20 cellular contexts compared by ENCODE assay signal in the genomic region with DNA sequence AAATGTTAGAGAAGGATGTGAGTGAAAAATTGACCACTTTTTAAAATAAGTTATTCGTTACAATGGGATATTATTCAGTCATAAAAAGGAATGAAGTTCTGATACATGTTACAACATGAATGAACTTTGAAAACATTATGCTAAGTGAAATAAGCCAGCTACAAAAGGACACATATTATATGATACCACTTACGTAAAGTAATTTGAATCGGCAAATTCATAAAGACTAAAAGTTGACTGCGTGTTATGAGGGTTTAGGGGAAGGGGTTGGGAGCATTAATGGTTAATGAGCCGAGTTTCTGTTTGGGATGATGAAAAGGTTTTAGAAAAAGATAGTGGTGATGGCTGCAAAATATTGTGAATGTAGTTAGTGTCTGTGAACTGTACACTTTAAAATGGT.
DNase-seq lines count a peak whose midpoint lies in the region; ATAC-seq, FAIRE-seq and TF ChIP-seq lines count a peak whose summit lies in the region.
"Had no signal": no experiment of that assay in that cellular context is flagged by ENCODE, and none has a peak within 500 bp of the region (broad histone marks: within the 10 kb centered on the region; RNA-seq: fewer than 3 reads in every experiment).

No MANE protein-coding gene starts in this region.

- H3K9me3 ChIP-seq in GM12878 (replicated peaks; ENCODE audit: control insufficient read depth, insufficient read depth, low read length): peaks cover 2% of the 10 kb centered on the region; the same call in 2 of the 3 replicates
- H3K9me3 ChIP-seq: A549, Caco-2 had no signal

- intact Hi-C loops in GM12878 (cut with micrococcal nuclease; ENCODE audit: unreplicated experiment) (no loop called here), Right ventricle myocardium inferior (cut with DNase I) (no loop called here)

- H3K4me1 ChIP-seq in GM23338 (ENCODE audit: insufficient read depth) (peaks cover 18% of the 10 kb centered on the region), GM12878 (ENCODE audit: control insufficient read depth, insufficient read depth, low read length) (peaks cover 8% of the 10 kb centered on the region)

- TF ChIP-seq EP300 in GM12878 (IDR thresholded peaks at IDR 0.05; ENCODE audit: borderline replicate concordance in 1 of 2, control insufficient read depth in 1 of 2, low read depth in 2 of 2, low read length in 2 of 2): no peak

- H3K9me2 ChIP-seq in GM23338 (ENCODE audit: insufficient read depth): no peaks in the 10 kb centered on the region

- H3K79me2 ChIP-seq in GM23338 (replicated peaks; ENCODE audit: insufficient read depth) (peaks cover 100% of the 10 kb centered on the region), GM12878 (ENCODE audit: control insufficient read depth, insufficient read depth, low read length) (peaks cover 12% of the 10 kb centered on the region)

- no peak for TF ChIP-seq POLR2A in GM12878 (IDR thresholded peaks at IDR 0.05; ENCODE audit: low read depth, low read length)

- in situ Hi-C loops in GM12878 (cut with MboI): no loop called here

- WGBS in GM12878 (ENCODE audit: insufficient coverage, insufficient replicate concordance, low lambda C conversion rate, missing lambda C conversion rate): 96% methylated on average over 5 of the region's 5 CpGs

- no peaks in the 10 kb centered on the region; the same call in 2 of the 3 replicates for H3K36me3 Mint-ChIP-seq in GM23338 (ENCODE audit: low read depth)
- peaks cover 11% of the 10 kb centered on the region for H3K36me3 Mint-ChIP-seq in nephron progenitor cell (ENCODE audit: low read depth)
- H3K36me3 Mint-ChIP-seq: CD8-positive, alpha-beta T cell had no signal

- BruUV-seq in GM12878 (replicated peaks; lab: Mats Ljungman, UMichigan): no TSS peak

- no peak for TF ChIP-seq RAD21 in GM12878 (IDR thresholded peaks at IDR 0.05; ENCODE audit: insufficient read depth, low read depth, low read length)

- H3F3A ChIP-seq in GM23338 (replicated peaks; ENCODE audit: low read depth): no peaks in the 10 kb centered on the region

- no peak for ATAC-seq in GM23338
- no peak for ATAC-seq in GM12878
- no peak for ATAC-seq in GM21529 (IDR thresholded peaks at IDR 0.05; ENCODE audit: unreplicated experiment)
- ATAC-seq in Right ventricle myocardium inferior: no peak
- ATAC-seq: A549; CD8-positive, alpha-beta T cell had no signal

- FAIRE-seq in GM12878 (lab: Jason Lieb, UNC): no peak
- FAIRE-seq: A549, G401.6, GM12892, GM18507 had no signal

- H2AFZ ChIP-seq in GM23338: no peak overlapping the region
- no peak overlapping the region for H2AFZ ChIP-seq in GM12878 (ENCODE audit: control insufficient read depth, low read depth, low read length)

- H3K27me3 ChIP-seq in GM23338 (ENCODE audit: insufficient read depth): no peaks in the 10 kb centered on the region
- H3K27me3 ChIP-seq in GM12878 (replicated peaks in 1 of 2; ENCODE audit: control insufficient read depth in 2 of 2, insufficient read depth in 2 of 2, low read length in 1 of 2): no peaks in the 10 kb centered on the region
- H3K27me3 ChIP-seq: BLaER1 treated with 17β-estradiol and CSF1 and Interleukin-3, amounts not matched to agents 10 nM and 100 nM had no signal

- no peak overlapping the region for H3K4me2 ChIP-seq in GM23338
- H3K4me2 ChIP-seq in GM12878 (ENCODE audit: control insufficient read depth, insufficient read depth): no peak overlapping the region
- H3K4me2 ChIP-seq: A549; BLaER1 treated with 17β-estradiol and CSF1 and Interleukin-3, amounts not matched to agents 10 nM and 100 nM had no signal

- H3K9ac ChIP-seq in GM12878 (ENCODE audit: control insufficient read depth, insufficient read depth, low read length): no peak overlapping the region
- H3K9ac ChIP-seq: BLaER1 treated with 17β-estradiol and CSF1 and Interleukin-3, amounts not matched to agents 10 nM and 100 nM had no signal

- SMC1A ChIA-PET in GM12878 (lab: Charles Lee; ENCODE audit: uncharacterized antibody, unreplicated experiment): interaction anchor here (1.2 kb wide), 2 partner anchors 9 to 11 kb away, joined by 3 to 4 read pairs; no protein-coding TSS in a partner anchor

- H3K4me3 Mint-ChIP-seq in GM23338: no peak overlapping the region
- no peak overlapping the region for H3K4me3 Mint-ChIP-seq in nephron progenitor cell
- H3K4me3 Mint-ChIP-seq: B cell; CD4-positive, alpha-beta T cell; CD8-positive, alpha-beta T cell had no signal

- H4K20me1 ChIP-seq in GM23338 (replicated peaks; ENCODE audit: insufficient read depth) (peaks cover 47% of the 10 kb centered on the region), GM12878 (ENCODE audit: control insufficient read depth, insufficient read depth) (no peaks in the 10 kb centered on the region)

- H3K36me3 ChIP-seq in GM23338 (ENCODE audit: insufficient read depth) (no peaks in the 10 kb centered on the region), GM12878 (ENCODE audit: control insufficient read depth in 2 of 2, insufficient read depth in 2 of 2, low read length in 1 of 2) (no peaks in the 10 kb centered on the region; a peak in 2 of 4 replicates)

- CTCF ChIA-PET in GM12878 (lab: Yijun Ruan, JAX): interaction anchor here (1.1 kb wide), 1 partner anchor 11 kb away, joined by 3 read pairs; no protein-coding TSS in a partner anchor

- H3K27me3 Mint-ChIP-seq in GM23338 (ENCODE audit: insufficient read depth, low read depth, poor library complexity): no peaks in the 10 kb centered on the region
- no peaks in the 10 kb centered on the region for H3K27me3 Mint-ChIP-seq in nephron progenitor cell (ENCODE audit: low read depth, poor library complexity)
- H3K27me3 Mint-ChIP-seq: B cell; CD4-positive, alpha-beta T cell had no signal

- H3K27ac Mint-ChIP-seq in GM23338: peak overlapping the region; percentile 56; the same call in 1 of the 2 replicates
- H3K27ac Mint-ChIP-seq in nephron progenitor cell: peak overlapping the region; percentile 54
- H3K27ac Mint-ChIP-seq: B cell; CD4-positive, alpha-beta T cell; CD8-positive, alpha-beta T cell had no signal

- H3K27ac ChIP-seq in GM23338 (ENCODE audit: low read depth): no peak overlapping the region
- no peak overlapping the region for H3K27ac ChIP-seq in GM12878 (ENCODE audit: control insufficient read depth, insufficient read depth)
- H3K27ac ChIP-seq: 22Rv1; A549; BLaER1 treated with 17β-estradiol and CSF1 and Interleukin-3, amounts not matched to agents 10 nM and 100 nM; C4-2B had no signal

- H3K4me1 Mint-ChIP-seq in GM23338: peaks cover 27% of the 10 kb centered on the region
- no peaks in the 10 kb centered on the region for H3K4me1 Mint-ChIP-seq in nephron progenitor cell

- RAD21 ChIA-PET in GM12878 (lab: Charles Lee; ENCODE audit: unreplicated experiment): no interaction called here

- TF ChIP-seq CTCF in GM23338 (conservative IDR thresholded peaks at IDR 0.05; ENCODE audit: low read depth in 2 of 2) (no peak), GM12878 (IDR thresholded peaks at IDR 0.05 in 2 of 3, conservative IDR thresholded peaks at IDR 0.05 in 1 of 3; ENCODE audit: control insufficient read depth in 2 of 3, extremely low read depth in 1 of 3, insufficient read depth in 1 of 3, low read depth in 3 of 3, low read length in 3 of 3) (no peak), nephron progenitor cell (IDR thresholded peaks at IDR 0.05) (no peak)

- DNase-seq in GM23338 (ENCODE audit: low spot score): no peak
- no peak for DNase-seq in GM12878 (ENCODE audit: low read depth, low spot score)
- DNase-seq in nephron progenitor cell: no peak
- DNase-seq in Right ventricle myocardium inferior (ENCODE audit: missing footprints): no peak
- DNase-seq: AML-193; Caco-2; Calu3; CD4-positive, alpha-beta T cell; CD8-positive, alpha-beta T cell; DMS79 treated with DMSO at 0.1 percent for 48 hours; GF-D8 had no signal

- H3K9me3 Mint-ChIP-seq in GM23338 (no peaks in the 10 kb centered on the region), nephron progenitor cell (no peaks in the 10 kb centered on the region)
- H3K9me3 Mint-ChIP-seq: CD4-positive, alpha-beta T cell; CD8-positive, alpha-beta T cell had no signal

- H3K4me3 ChIP-seq in GM23338 (no peak overlapping the region), GM12878 (no peak overlapping the region)
- H3K4me3 ChIP-seq: A549; BLaER1 treated with 17β-estradiol and CSF1 and Interleukin-3, amounts not matched to agents 10 nM and 100 nM had no signal

- POLR2A ChIA-PET in GM12878 (lab: Charles Lee): no interaction called here

TF ChIP-seq in GM12878, 131 proteins besides CTCF, POLR2A, EP300 and RAD21:
- TF ChIP-seq IKZF2 (IDR thresholded peaks at IDR 0.05): no peak
- peak; percentile 74 for TF ChIP-seq NFXL1 (IDR thresholded peaks at IDR 0.05; ENCODE audit: borderline replicate concordance)
- TF ChIP-seq, protein P1, sequence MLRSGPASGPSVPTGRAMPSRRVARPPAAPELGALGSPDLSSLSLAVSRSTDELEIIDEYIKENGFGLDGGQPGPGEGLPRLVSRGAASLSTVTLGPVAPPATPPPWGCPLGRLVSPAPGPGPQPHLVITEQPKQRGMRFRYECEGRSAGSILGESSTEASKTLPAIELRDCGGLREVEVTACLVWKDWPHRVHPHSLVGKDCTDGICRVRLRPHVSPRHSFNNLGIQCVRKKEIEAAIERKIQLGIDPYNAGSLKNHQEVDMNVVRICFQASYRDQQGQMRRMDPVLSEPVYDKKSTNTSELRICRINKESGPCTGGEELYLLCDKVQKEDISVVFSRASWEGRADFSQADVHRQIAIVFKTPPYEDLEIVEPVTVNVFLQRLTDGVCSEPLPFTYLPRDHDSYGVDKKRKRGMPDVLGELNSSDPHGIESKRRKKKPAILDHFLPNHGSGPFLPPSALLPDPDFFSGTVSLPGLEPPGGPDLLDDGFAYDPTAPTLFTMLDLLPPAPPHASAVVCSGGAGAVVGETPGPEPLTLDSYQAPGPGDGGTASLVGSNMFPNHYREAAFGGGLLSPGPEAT (IDR thresholded peaks at IDR 0.05; ENCODE audit: low read depth): no peak
- no peak for TF ChIP-seq BHLHE40 (IDR thresholded peaks at IDR 0.05; ENCODE audit: borderline replicate concordance in 1 of 2, low read depth in 2 of 2, low read length in 1 of 2)
- TF ChIP-seq ETV6 (conservative IDR thresholded peaks at IDR 0.05 in 1 of 2, IDR thresholded peaks at IDR 0.05 in 1 of 2; ENCODE audit: borderline replicate concordance in 1 of 2, low read depth in 1 of 2): peak in 1 of 2 experiments; percentile 40; a peak in 1 of 4 replicates
